In genomic region chr1:25201006-25201405, GRCh38 we compare ENCODE assay signal across 30 cellular contexts.
"Had no signal": no experiment of that assay in that cellular context is flagged by ENCODE, and none has a peak within 500 bp of the region (broad histone marks: within the 10 kb centered on the region; RNA-seq: fewer than 3 reads in every experiment).

No MANE protein-coding gene starts in this region.

- H3K9me3 Mint-ChIP-seq: activated CD4-positive, alpha-beta memory T cell treated with anti-CD3 and anti-CD28 coated beads, Interleukin-2, amount 10 ng/mL, durations not matched to agents 7 days and 5 days; activated naive CD4-positive, alpha-beta T cell treated with anti-CD3 and anti-CD28 coated beads, Interleukin-2, amount 10 ng/mL, durations not matched to agents 7 days and 5 days; activated naive CD8-positive, alpha-beta T cell treated with anti-CD3 and anti-CD28 coated beads, Interleukin-2, amount 50 U/mL, for 24 hours; central memory CD8-positive, alpha-beta T cell; T-helper 1 cell treated with Interleukin-12 subunit alpha and Interleukin-12 subunit beta and Interleukin-4 antibody, amounts not matched to agents 30 μg/mL and 1 μg/mL, for 36 hours; T-helper 2 cell treated with Interferon-gamma antibody and Interleukin-4, amounts not matched to agents 5 μg/mL and 100 μg/mL, for 36 hours had no signal

- H3K36me3 Mint-ChIP-seq: activated CD8-positive, alpha-beta memory T cell treated with anti-CD3 and anti-CD28 coated beads, Interleukin-2, amount 10 ng/mL, durations not matched to agents 7 days and 5 days; activated naive CD4-positive, alpha-beta T cell treated with anti-CD3 and anti-CD28 coated beads, Interleukin-2, amount 10 ng/mL, durations not matched to agents 7 days and 5 days; activated naive CD8-positive, alpha-beta T cell had no signal

- H3K4me3 Mint-ChIP-seq: activated CD4-positive, alpha-beta memory T cell treated with anti-CD3 and anti-CD28 coated beads, Interleukin-2, amount 10 ng/mL, durations not matched to agents 7 days and 5 days; activated CD8-positive, alpha-beta memory T cell treated with anti-CD3 and anti-CD28 coated beads, Interleukin-2, amount 10 ng/mL, durations not matched to agents 7 days and 5 days; activated naive CD4-positive, alpha-beta T cell treated with anti-CD3 and anti-CD28 coated beads, Interleukin-2, amount 10 ng/mL, durations not matched to agents 7 days and 5 days; activated naive CD8-positive, alpha-beta T cell; activated naive CD8-positive, alpha-beta T cell treated with anti-CD3 and anti-CD28 coated beads, Interleukin-2, amount 50 U/mL, for 24 hours; central memory CD8-positive, alpha-beta T cell; T-helper 1 cell treated with Interleukin-12 subunit alpha and Interleukin-12 subunit beta and Interleukin-4 antibody, amounts not matched to agents 30 μg/mL and 1 μg/mL, for 36 hours; T-helper 2 cell treated with Interferon-gamma antibody and Interleukin-4, amounts not matched to agents 5 μg/mL and 100 μg/mL, for 36 hours had no signal

- H3K9me3 ChIP-seq: MG63, SJCRH30 had no signal

- ATAC-seq: activated CD8-positive, alpha-beta memory T cell treated with anti-CD3 and anti-CD28 coated beads, Interleukin-2, amount 10 ng/mL, durations not matched to agents 7 days and 5 days; activated naive CD8-positive, alpha-beta T cell treated with anti-CD3 and anti-CD28 coated beads, Interleukin-2, amount 50 U/mL, for 24 hours; Panc1 had no signal

- DNase-seq: activated CD4-positive, alpha-beta memory T cell treated with anti-CD3 and anti-CD28 coated beads, Interleukin-2, amount 10 ng/mL, durations not matched to agents 7 days and 5 days; activated CD4-positive, alpha-beta T cell treated with anti-CD3 and anti-CD28 coated beads for 1 hour; activated CD4-positive, alpha-beta T cell treated with anti-CD3 and anti-CD28 coated beads for 48 hours; activated CD4-positive, CD25-positive, alpha-beta regulatory T cell; activated CD8-positive, alpha-beta memory T cell treated with anti-CD3 and anti-CD28 coated beads for 24 hours; activated CD8-positive, alpha-beta memory T cell treated with anti-CD3 and anti-CD28 coated beads, Interleukin-2, amount 10 ng/mL, durations not matched to agents 7 days and 5 days; activated CD8-positive, alpha-beta memory T cell treated with anti-CD3 and anti-CD28 coated beads, Interleukin-2, amount 50 U/mL, for 48 hours; activated effector memory CD4-positive, alpha-beta T cell treated with Interleukin-2 at 50 U/mL for 16 hours; activated naive CD4-positive, alpha-beta T cell treated with anti-CD3 and anti-CD28 coated beads, Interleukin-2, amount 10 ng/mL, durations not matched to agents 7 days and 5 days; activated naive CD8-positive, alpha-beta T cell treated with anti-CD3 and anti-CD28 coated beads, Interleukin-2, amount 50 U/mL, for 24 hours; activated T-cell treated with anti-CD3 and anti-CD28 coated beads, Interleukin-2, amount 50 U/mL, for 48 hours; anterior cingulate cortex; brain microvascular endothelial cell; Kasumi-1; KG1; MG63; NCI-H1048; NCI-H1105 treated with DMSO at 0.1 percent for 48 hours; NCI-H1436; NCI-H1930; NCI-H345; SHP77; SJCRH30 had no signal

- H3K27me3 ChIP-seq: brain microvascular endothelial cell, MG63 had no signal

- H3K4me1 Mint-ChIP-seq: activated CD4-positive, alpha-beta memory T cell treated with anti-CD3 and anti-CD28 coated beads, Interleukin-2, amount 10 ng/mL, durations not matched to agents 7 days and 5 days had no signal

- H3K27ac ChIP-seq: brain microvascular endothelial cell, SJCRH30, SK-N-MC, VCaP had no signal

- H3K27me3 Mint-ChIP-seq: activated naive CD8-positive, alpha-beta T cell; central memory CD8-positive, alpha-beta T cell had no signal

- H3K36me3 ChIP-seq: brain microvascular endothelial cell, MG63, SJCRH30 had no signal

- H3K27ac Mint-ChIP-seq: activated CD4-positive, alpha-beta memory T cell treated with anti-CD3 and anti-CD28 coated beads, Interleukin-2, amount 10 ng/mL, durations not matched to agents 7 days and 5 days; activated CD8-positive, alpha-beta memory T cell treated with anti-CD3 and anti-CD28 coated beads, Interleukin-2, amount 10 ng/mL, durations not matched to agents 7 days and 5 days; activated naive CD8-positive, alpha-beta T cell treated with anti-CD3 and anti-CD28 coated beads, Interleukin-2, amount 50 U/mL, for 24 hours; T-helper 1 cell treated with Interleukin-12 subunit alpha and Interleukin-12 subunit beta and Interleukin-4 antibody, amounts not matched to agents 30 μg/mL and 1 μg/mL, for 36 hours; T-helper 2 cell treated with Interferon-gamma antibody and Interleukin-4, amounts not matched to agents 5 μg/mL and 100 μg/mL, for 36 hours had no signal

- H3K4me3 ChIP-seq: MG63, SJCRH30, SK-N-MC had no signal
